Comparison of ENCODE assay signal across 15 cellular contexts in the genomic region with DNA sequence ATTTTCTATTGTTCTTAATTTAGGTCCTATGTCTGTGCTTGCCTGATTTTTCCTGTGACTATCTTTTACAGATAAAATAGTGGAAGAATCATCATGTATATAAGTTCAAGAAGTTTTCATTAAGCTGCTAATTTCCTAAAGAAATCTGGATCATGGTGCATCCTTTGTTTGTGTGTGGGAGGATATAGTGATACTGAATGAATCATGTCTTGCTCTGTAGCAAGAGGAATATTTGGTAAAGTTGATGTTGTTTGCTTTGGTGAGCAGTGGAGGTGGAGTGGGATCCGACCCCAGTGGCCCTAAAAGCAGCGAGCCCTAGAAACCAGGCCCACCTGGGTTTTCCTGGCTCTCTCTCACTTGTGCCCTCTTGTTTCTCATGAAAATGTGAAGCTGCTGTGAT.
DNase-seq lines count a peak whose midpoint lies in the region; ATAC-seq and TF ChIP-seq lines count a peak whose summit lies in the region.
"Had no signal": no experiment of that assay in that cellular context is flagged by ENCODE, and none has a peak within 500 bp of the region (broad histone marks: within the 10 kb centered on the region; RNA-seq: fewer than 3 reads in every experiment).

No MANE protein-coding gene starts in this region.

- H3K4me1 Mint-ChIP-seq in WTC11 (peaks cover 62% of the 10 kb centered on the region), glutamatergic neuron (ENCODE audit: low read depth, unreplicated experiment) (peaks cover 75% of the 10 kb centered on the region), immature natural killer cell (peaks cover 34 to 48% of the 10 kb centered on the region in 2 donors)
- H3K4me1 Mint-ChIP-seq in CD8-positive, alpha-beta memory T cell, result peaks cover 51 to 67% (median 55%) of the 10 kb centered on the region in 3 donors

- POLR2A ChIA-PET in WTC11 (lab: Charles Lee), result no interaction called here
- POLR2A ChIA-PET in CD8-positive, alpha-beta memory T cell (lab: Charles Lee), result no interaction called here

- no peaks in the 10 kb centered on the region for H3K36me3 ChIP-seq in skeletal muscle satellite cell (ENCODE audit: insufficient read depth, low read length)
- no peaks in the 10 kb centered on the region for H3K36me3 ChIP-seq in CD8-positive, alpha-beta memory T cell (ENCODE audit: insufficient read depth, low read length)
- H3K36me3 ChIP-seq: BE2C, ovary had no signal

- peak overlapping the region; percentile 46; the same call in 1 of the 2 replicates for H3K27ac Mint-ChIP-seq in WTC11
- H3K27ac Mint-ChIP-seq in glutamatergic neuron (ENCODE audit: unreplicated experiment), result peak overlapping the region; percentile 28
- peak overlapping the region in 1 of 6 donors; percentile 45 for H3K27ac Mint-ChIP-seq in immature natural killer cell
- peak overlapping the region in 2 of 8 donors; percentile 11 to 26 for H3K27ac Mint-ChIP-seq in CD8-positive, alpha-beta memory T cell
- H3K27ac Mint-ChIP-seq: activated T-helper 2 cell treated with anti-CD3 and anti-CD28 coated beads, Interferon-gamma antibody, Interleukin-2, Interleukin-4, amounts not matched to agents 10 μg/mL and 5 μg/mL and 100 μg/mL, durations not matched to agents 14 hours and 24 hours and 36 hours had no signal

- H3K9me3 Mint-ChIP-seq in WTC11, result no peaks in the 10 kb centered on the region
- H3K9me3 Mint-ChIP-seq in glutamatergic neuron (ENCODE audit: unreplicated experiment), result peaks cover 28% of the 10 kb centered on the region
- no peaks in the 10 kb centered on the region for H3K9me3 Mint-ChIP-seq in immature natural killer cell
- H3K9me3 Mint-ChIP-seq in CD8-positive, alpha-beta memory T cell, result no peaks in the 10 kb centered on the region
- H3K9me3 Mint-ChIP-seq: activated T-helper 2 cell treated with anti-CD3 and anti-CD28 coated beads, Interferon-gamma antibody, Interleukin-2, Interleukin-4, amounts not matched to agents 10 μg/mL and 5 μg/mL and 100 μg/mL, durations not matched to agents 14 hours and 24 hours and 36 hours had no signal

- DNase-seq in HCEC 1CT (peak; percentile 60), WTC11 (ENCODE audit: low spot score) (no peak), glutamatergic neuron (no peak), immature natural killer cell (no peak), cortex of kidney (lab: John Stamatoyannopoulos, UW) (no peak)
- DNase-seq in CD8-positive, alpha-beta memory T cell, result no peak
- DNase-seq: activated CD4-positive, alpha-beta T cell treated with anti-CD3 and anti-CD28 coated beads, Interleukin-2, amount 50 U/mL, for 48 hours; BE2C; NCI-H187 treated with DMSO at 0.1 percent for 48 hours; NCI-H748 treated with DMSO at 0.1 percent for 48 hours; ovary had no signal

- peak overlapping the region; percentile 78 for H3K9ac ChIP-seq in skeletal muscle satellite cell (ENCODE audit: low read depth, low read length)

- no peaks in the 10 kb centered on the region for H3K27me3 ChIP-seq in skeletal muscle satellite cell (ENCODE audit: control insufficient read depth, insufficient read depth, low read length)
- no peaks in the 10 kb centered on the region for H3K27me3 ChIP-seq in CD8-positive, alpha-beta memory T cell (ENCODE audit: insufficient read depth, low read length, poor library complexity, severe bottlenecking)
- H3K27me3 ChIP-seq: BE2C, ovary had no signal

- no peaks in the 10 kb centered on the region for H3K9me3 ChIP-seq in skeletal muscle satellite cell (replicated peaks; ENCODE audit: low read length)
- no peaks in the 10 kb centered on the region for H3K9me3 ChIP-seq in CD8-positive, alpha-beta memory T cell (ENCODE audit: low read length)
- H3K9me3 ChIP-seq: BE2C, ovary had no signal

- H3K4me2 ChIP-seq in skeletal muscle satellite cell (ENCODE audit: low read length), result peak overlapping the region; percentile 82

- H3K36me3 Mint-ChIP-seq in WTC11 (no peaks in the 10 kb centered on the region), glutamatergic neuron (ENCODE audit: unreplicated experiment) (no peaks in the 10 kb centered on the region), immature natural killer cell (no peaks in the 10 kb centered on the region)
- peaks cover 0 to 4% (median 0%) of the 10 kb centered on the region in 3 donors for H3K36me3 Mint-ChIP-seq in CD8-positive, alpha-beta memory T cell

- no peak overlapping the region for H3K27ac ChIP-seq in CD8-positive, alpha-beta memory T cell (ENCODE audit: low read depth, low read length)

- TF ChIP-seq CTCF in WTC11 (IDR thresholded peaks at IDR 0.05) (no peak), glutamatergic neuron (IDR thresholded peaks at IDR 0.05; ENCODE audit: partially characterized antibody, unreplicated experiment) (no peak)

- ATAC-seq in WTC11 (no peak), HG03565 (IDR thresholded peaks at IDR 0.05; ENCODE audit: unreplicated experiment) (no peak)
- ATAC-seq: Right ventricle myocardium inferior had no signal

- CTCF ChIA-PET in WTC11 (lab: Charles Lee), result no interaction called here
- CTCF ChIA-PET in CD8-positive, alpha-beta memory T cell (lab: Charles Lee), result no interaction called here

- peak overlapping the region; percentile 39 for H3K4me3 ChIP-seq in skeletal muscle satellite cell (ENCODE audit: low read length)
- H3K4me3 ChIP-seq in CD8-positive, alpha-beta memory T cell (ENCODE audit: low read length), result no peak overlapping the region
- H3K4me3 ChIP-seq: ovary had no signal

- H3K27me3 Mint-ChIP-seq in WTC11 (ENCODE audit: low read depth), result no peaks in the 10 kb centered on the region
- peaks cover 17% of the 10 kb centered on the region for H3K27me3 Mint-ChIP-seq in glutamatergic neuron (ENCODE audit: unreplicated experiment)
- H3K27me3 Mint-ChIP-seq in immature natural killer cell (ENCODE audit: low read depth in 3 of 3), result peaks cover 0 to 3% (median 0%) of the 10 kb centered on the region in 3 donors
- H3K27me3 Mint-ChIP-seq in CD8-positive, alpha-beta memory T cell, result peaks cover 0 to 2% of the 10 kb centered on the region in 2 donors

- peaks cover 83% of the 10 kb centered on the region for H3K4me1 ChIP-seq in skeletal muscle satellite cell (ENCODE audit: control insufficient read depth, insufficient read depth, low read length)
- peaks cover 26% of the 10 kb centered on the region for H3K4me1 ChIP-seq in CD8-positive, alpha-beta memory T cell (ENCODE audit: insufficient read depth, low read length)
- H3K4me1 ChIP-seq: BE2C had no signal

- H3K4me3 Mint-ChIP-seq in WTC11 (no peak overlapping the region), glutamatergic neuron (ENCODE audit: unreplicated experiment) (no peak overlapping the region), immature natural killer cell (no peak overlapping the region)
- H3K4me3 Mint-ChIP-seq in CD8-positive, alpha-beta memory T cell, result no peak overlapping the region

TF ChIP-seq in WTC11, 78 proteins besides CTCF, POLR2A, EP300 and RAD21:
- TF ChIP-seq GABPB1 (CRISPR knock-in tag; IDR thresholded peaks at IDR 0.05), result no peak
- no peak for TF ChIP-seq ZNF671 (CRISPR knock-in tag; IDR thresholded peaks at IDR 0.05)
- TF ChIP-seq CREB1 (CRISPR knock-in tag; IDR thresholded peaks at IDR 0.05), result no peak
- TF ChIP-seq, protein P1, sequence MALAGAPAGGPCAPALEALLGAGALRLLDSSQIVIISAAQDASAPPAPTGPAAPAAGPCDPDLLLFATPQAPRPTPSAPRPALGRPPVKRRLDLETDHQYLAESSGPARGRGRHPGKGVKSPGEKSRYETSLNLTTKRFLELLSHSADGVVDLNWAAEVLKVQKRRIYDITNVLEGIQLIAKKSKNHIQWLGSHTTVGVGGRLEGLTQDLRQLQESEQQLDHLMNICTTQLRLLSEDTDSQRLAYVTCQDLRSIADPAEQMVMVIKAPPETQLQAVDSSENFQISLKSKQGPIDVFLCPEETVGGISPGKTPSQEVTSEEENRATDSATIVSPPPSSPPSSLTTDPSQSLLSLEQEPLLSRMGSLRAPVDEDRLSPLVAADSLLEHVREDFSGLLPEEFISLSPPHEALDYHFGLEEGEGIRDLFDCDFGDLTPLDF (CRISPR knock-in tag; IDR thresholded peaks at IDR 0.05), result no peak
- no peak for TF ChIP-seq IRF2 (CRISPR knock-in tag; IDR thresholded peaks at IDR 0.05; ENCODE audit: borderline replicate concordance, low read depth)
- TF ChIP-seq, protein P2, sequence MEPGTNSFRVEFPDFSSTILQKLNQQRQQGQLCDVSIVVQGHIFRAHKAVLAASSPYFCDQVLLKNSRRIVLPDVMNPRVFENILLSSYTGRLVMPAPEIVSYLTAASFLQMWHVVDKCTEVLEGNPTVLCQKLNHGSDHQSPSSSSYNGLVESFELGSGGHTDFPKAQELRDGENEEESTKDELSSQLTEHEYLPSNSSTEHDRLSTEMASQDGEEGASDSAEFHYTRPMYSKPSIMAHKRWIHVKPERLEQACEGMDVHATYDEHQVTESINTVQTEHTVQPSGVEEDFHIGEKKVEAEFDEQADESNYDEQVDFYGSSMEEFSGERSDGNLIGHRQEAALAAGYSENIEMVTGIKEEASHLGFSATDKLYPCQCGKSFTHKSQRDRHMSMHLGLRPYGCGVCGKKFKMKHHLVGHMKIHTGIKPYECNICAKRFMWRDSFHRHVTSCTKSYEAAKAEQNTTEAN (CRISPR knock-in tag; IDR thresholded peaks at IDR 0.05), result no peak
- no peak for TF ChIP-seq GTF2I (CRISPR knock-in tag; conservative IDR thresholded peaks at IDR 0.05)
- no peak for TF ChIP-seq CREM (CRISPR knock-in tag; IDR thresholded peaks at IDR 0.05)
- TF ChIP-seq HMGA2 (CRISPR knock-in tag; IDR thresholded peaks at IDR 0.05), result no peak
- no peak for TF ChIP-seq CBFB (CRISPR knock-in tag; IDR thresholded peaks at IDR 0.05; ENCODE audit: low read depth)
- TF ChIP-seq, protein P3, sequence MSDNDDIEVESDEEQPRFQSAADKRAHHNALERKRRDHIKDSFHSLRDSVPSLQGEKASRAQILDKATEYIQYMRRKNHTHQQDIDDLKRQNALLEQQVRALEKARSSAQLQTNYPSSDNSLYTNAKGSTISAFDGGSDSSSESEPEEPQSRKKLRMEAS (CRISPR knock-in tag; IDR thresholded peaks at IDR 0.05), result no peak
- TF ChIP-seq, protein P4, sequence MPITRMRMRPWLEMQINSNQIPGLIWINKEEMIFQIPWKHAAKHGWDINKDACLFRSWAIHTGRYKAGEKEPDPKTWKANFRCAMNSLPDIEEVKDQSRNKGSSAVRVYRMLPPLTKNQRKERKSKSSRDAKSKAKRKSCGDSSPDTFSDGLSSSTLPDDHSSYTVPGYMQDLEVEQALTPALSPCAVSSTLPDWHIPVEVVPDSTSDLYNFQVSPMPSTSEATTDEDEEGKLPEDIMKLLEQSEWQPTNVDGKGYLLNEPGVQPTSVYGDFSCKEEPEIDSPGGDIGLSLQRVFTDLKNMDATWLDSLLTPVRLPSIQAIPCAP (CRISPR knock-in tag; IDR thresholded peaks at IDR 0.05), result no peak
- no peak for TF ChIP-seq USF1 (CRISPR knock-in tag; IDR thresholded peaks at IDR 0.05)
- no peak for TF ChIP-seq ZNF423 (CRISPR knock-in tag; IDR thresholded peaks at IDR 0.05)
